1 cellular context compared by ENCODE assay signal in the genomic region with DNA sequence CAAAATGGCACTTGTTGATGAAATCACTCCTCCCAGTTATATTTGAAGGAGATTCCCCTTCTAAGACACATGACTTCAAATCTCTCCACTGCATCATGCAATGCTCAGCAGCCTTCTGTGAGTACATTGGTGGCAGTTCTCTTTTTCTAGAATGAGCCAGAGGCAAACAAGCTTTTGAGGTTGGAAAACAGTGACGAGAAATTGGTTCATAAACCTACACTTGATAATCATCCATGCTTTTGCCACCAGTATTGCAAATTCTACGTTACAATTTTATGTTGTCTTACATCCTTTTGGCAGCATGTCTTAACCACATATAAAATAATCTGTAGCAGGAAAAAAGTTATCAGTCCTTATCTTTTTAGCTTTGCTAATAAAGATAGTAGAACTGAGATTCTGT.
TF ChIP-seq lines count a peak whose summit lies in the region.

No MANE protein-coding gene starts in this region.

TF ChIP-seq in GM23338, 12 proteins besides CTCF, POLR2A, EP300 and RAD21:
- TF ChIP-seq, protein P1, sequence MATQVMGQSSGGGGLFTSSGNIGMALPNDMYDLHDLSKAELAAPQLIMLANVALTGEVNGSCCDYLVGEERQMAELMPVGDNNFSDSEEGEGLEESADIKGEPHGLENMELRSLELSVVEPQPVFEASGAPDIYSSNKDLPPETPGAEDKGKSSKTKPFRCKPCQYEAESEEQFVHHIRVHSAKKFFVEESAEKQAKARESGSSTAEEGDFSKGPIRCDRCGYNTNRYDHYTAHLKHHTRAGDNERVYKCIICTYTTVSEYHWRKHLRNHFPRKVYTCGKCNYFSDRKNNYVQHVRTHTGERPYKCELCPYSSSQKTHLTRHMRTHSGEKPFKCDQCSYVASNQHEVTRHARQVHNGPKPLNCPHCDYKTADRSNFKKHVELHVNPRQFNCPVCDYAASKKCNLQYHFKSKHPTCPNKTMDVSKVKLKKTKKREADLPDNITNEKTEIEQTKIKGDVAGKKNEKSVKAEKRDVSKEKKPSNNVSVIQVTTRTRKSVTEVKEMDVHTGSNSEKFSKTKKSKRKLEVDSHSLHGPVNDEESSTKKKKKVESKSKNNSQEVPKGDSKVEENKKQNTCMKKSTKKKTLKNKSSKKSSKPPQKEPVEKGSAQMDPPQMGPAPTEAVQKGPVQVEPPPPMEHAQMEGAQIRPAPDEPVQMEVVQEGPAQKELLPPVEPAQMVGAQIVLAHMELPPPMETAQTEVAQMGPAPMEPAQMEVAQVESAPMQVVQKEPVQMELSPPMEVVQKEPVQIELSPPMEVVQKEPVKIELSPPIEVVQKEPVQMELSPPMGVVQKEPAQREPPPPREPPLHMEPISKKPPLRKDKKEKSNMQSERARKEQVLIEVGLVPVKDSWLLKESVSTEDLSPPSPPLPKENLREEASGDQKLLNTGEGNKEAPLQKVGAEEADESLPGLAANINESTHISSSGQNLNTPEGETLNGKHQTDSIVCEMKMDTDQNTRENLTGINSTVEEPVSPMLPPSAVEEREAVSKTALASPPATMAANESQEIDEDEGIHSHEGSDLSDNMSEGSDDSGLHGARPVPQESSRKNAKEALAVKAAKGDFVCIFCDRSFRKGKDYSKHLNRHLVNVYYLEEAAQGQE (IDR thresholded peaks at IDR 0.05; ENCODE audit: unreplicated experiment), result no peak
- TF ChIP-seq, protein P2, sequence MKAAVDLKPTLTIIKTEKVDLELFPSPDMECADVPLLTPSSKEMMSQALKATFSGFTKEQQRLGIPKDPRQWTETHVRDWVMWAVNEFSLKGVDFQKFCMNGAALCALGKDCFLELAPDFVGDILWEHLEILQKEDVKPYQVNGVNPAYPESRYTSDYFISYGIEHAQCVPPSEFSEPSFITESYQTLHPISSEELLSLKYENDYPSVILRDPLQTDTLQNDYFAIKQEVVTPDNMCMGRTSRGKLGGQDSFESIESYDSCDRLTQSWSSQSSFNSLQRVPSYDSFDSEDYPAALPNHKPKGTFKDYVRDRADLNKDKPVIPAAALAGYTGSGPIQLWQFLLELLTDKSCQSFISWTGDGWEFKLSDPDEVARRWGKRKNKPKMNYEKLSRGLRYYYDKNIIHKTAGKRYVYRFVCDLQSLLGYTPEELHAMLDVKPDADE (IDR thresholded peaks at IDR 0.05), result no peak
- TF ChIP-seq, protein P3, sequence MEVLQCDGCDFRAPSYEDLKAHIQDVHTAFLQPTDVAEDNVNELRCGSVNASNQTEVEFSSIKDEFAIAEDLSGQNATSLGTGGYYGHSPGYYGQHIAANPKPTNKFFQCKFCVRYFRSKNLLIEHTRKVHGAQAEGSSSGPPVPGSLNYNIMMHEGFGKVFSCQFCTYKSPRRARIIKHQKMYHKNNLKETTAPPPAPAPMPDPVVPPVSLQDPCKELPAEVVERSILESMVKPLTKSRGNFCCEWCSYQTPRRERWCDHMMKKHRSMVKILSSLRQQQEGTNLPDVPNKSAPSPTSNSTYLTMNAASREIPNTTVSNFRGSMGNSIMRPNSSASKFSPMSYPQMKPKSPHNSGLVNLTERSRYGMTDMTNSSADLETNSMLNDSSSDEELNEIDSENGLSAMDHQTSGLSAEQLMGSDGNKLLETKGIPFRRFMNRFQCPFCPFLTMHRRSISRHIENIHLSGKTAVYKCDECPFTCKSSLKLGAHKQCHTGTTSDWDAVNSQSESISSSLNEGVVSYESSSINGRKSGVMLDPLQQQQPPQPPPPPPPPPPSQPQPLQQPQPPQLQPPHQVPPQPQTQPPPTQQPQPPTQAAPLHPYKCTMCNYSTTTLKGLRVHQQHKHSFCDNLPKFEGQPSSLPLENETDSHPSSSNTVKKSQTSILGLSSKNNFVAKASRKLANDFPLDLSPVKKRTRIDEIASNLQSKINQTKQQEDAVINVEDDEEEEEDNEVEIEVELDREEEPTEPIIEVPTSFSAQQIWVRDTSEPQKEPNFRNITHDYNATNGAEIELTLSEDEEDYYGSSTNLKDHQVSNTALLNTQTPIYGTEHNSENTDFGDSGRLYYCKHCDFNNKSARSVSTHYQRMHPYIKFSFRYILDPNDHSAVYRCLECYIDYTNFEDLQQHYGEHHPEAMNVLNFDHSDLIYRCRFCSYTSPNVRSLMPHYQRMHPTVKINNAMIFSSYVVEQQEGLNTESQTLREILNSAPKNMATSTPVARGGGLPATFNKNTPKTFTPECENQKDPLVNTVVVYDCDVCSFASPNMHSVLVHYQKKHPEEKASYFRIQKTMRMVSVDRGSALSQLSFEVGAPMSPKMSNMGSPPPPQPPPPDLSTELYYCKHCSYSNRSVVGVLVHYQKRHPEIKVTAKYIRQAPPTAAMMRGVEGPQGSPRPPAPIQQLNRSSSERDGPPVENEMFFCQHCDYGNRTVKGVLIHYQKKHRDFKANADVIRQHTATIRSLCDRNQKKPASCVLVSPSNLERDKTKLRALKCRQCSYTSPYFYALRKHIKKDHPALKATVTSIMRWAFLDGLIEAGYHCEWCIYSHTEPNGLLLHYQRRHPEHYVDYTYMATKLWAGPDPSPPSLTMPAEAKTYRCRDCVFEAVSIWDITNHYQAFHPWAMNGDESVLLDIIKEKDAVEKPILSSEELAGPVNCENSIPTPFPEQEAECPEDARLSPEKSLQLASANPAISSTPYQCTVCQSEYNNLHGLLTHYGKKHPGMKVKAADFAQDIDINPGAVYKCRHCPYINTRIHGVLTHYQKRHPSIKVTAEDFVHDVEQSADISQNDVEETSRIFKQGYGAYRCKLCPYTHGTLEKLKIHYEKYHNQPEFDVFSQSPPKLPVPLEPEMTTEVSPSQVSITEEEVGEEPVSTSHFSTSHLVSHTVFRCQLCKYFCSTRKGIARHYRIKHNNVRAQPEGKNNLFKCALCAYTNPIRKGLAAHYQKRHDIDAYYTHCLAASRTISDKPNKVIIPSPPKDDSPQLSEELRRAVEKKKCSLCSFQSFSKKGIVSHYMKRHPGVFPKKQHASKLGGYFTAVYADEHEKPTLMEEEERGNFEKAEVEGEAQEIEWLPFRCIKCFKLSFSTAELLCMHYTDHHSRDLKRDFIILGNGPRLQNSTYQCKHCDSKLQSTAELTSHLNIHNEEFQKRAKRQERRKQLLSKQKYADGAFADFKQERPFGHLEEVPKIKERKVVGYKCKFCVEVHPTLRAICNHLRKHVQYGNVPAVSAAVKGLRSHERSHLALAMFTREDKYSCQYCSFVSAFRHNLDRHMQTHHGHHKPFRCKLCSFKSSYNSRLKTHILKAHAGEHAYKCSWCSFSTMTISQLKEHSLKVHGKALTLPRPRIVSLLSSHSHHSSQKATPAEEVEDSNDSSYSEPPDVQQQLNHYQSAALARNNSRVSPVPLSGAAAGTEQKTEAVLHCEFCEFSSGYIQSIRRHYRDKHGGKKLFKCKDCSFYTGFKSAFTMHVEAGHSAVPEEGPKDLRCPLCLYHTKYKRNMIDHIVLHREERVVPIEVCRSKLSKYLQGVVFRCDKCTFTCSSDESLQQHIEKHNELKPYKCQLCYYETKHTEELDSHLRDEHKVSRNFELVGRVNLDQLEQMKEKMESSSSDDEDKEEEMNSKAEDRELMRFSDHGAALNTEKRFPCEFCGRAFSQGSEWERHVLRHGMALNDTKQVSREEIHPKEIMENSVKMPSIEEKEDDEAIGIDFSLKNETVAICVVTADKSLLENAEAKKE (CRISPR knock-in tag; IDR thresholded peaks at IDR 0.05), result no peak
- TF ChIP-seq EZH2phosphoT487 (IDR thresholded peaks at IDR 0.05; ENCODE audit: unreplicated experiment), result no peak
- TF ChIP-seq JUNB (IDR thresholded peaks at IDR 0.05; ENCODE audit: unreplicated experiment), result no peak
- no peak for TF ChIP-seq EZH2 (IDR thresholded peaks at IDR 0.05; ENCODE audit: low read depth, unreplicated experiment)
- TF ChIP-seq CREB1 (CRISPR knock-in tag; IDR thresholded peaks at IDR 0.05; ENCODE audit: low read depth), result no peak
- TF ChIP-seq POLR2AphosphoS5 (IDR thresholded peaks at IDR 0.05; ENCODE audit: low read depth), result no peak
- TF ChIP-seq ZNF331 (CRISPR knock-in tag; IDR thresholded peaks at IDR 0.05; ENCODE audit: low read depth), result no peak
- no peak for TF ChIP-seq STAT1 (IDR thresholded peaks at IDR 0.05; ENCODE audit: unreplicated experiment)
- no peak for TF ChIP-seq ZNF114 (CRISPR knock-in tag; IDR thresholded peaks at IDR 0.05)
- no peak for TF ChIP-seq NANOG (IDR thresholded peaks at IDR 0.05; ENCODE audit: borderline replicate concordance)
TF ChIP-seq in GM23338: peak in this region for 0.
